8 cellular contexts compared by ENCODE assay signal in genomic region chr6:3751019-3751729, GRCh38. TPM values are rescaled to one million over a fixed set of nuclear protein-coding genes. Genes with fewer than 3 reads are reported as not detected.
DNase-seq lines count a peak whose midpoint lies in the region; ATAC-seq and TF ChIP-seq lines count a peak whose summit lies in the region.

PXDC1 (minus strand) TSS chr6:3751713; CDS start chr6:3751531, 182 bp downstream.

- no peaks in the 10 kb centered on the region for H3K36me3 Mint-ChIP-seq in natural killer cell

- H3K27ac ChIP-seq in esophagus (ENCODE audit: low read depth in 2 of 2, low read length in 1 of 2) (peak within 1 kb of the TSS; percentile 86 to 88), aorta (ENCODE audit: low read depth in 1 of 2, low read length in 2 of 2) (peak within 1 kb of the TSS; percentile 97 to 99)

- H3K4me1 Mint-ChIP-seq in natural killer cell = peaks cover 0 to 11% of the 10 kb centered on the region in 2 donors

- H3K9me3 ChIP-seq in esophagus (ENCODE audit: control insufficient read depth in 2 of 2, insufficient read depth in 1 of 2, low read depth in 1 of 2, low read length in 1 of 2) = no peaks in the 10 kb centered on the region
- H3K9me3 ChIP-seq in aorta (ENCODE audit: control insufficient read depth, low read length) = no peaks in the 10 kb centered on the region

- H3K36me3 ChIP-seq in esophagus (ENCODE audit: control insufficient read depth in 2 of 2, insufficient read depth in 2 of 2, low read length in 1 of 2) (peaks cover 0 to 3% of the 10 kb centered on the region in 2 donors), aorta (ENCODE audit: control insufficient read depth in 1 of 2, insufficient read depth in 2 of 2, low read length in 1 of 2) (no peaks in the 10 kb centered on the region)

- H3K9me3 Mint-ChIP-seq in natural killer cell = no peaks in the 10 kb centered on the region

- H3K4me1 ChIP-seq in esophagus (ENCODE audit: control insufficient read depth in 2 of 2, insufficient read depth in 2 of 2, low read length in 1 of 2) = peaks cover 0 to 14% of the 10 kb centered on the region in 2 donors
- H3K4me1 ChIP-seq in aorta (ENCODE audit: control insufficient read depth in 1 of 2, insufficient read depth in 2 of 2, low read length in 2 of 2) = no peaks in the 10 kb centered on the region

- ATAC-seq in HG03025 (IDR thresholded peaks at IDR 0.05; ENCODE audit: low FRiP score, unreplicated experiment) = peak; percentile 7
- peak; percentile 25 to 47 (median 46) for ATAC-seq in natural killer cell
- no peak for ATAC-seq in aorta (ENCODE audit: low FRiP score)

- H3K27me3 Mint-ChIP-seq in natural killer cell (ENCODE audit: low read depth in 2 of 2) = peaks cover 39 to 48% of the 10 kb centered on the region in 2 donors

- no peak for TF ChIP-seq CTCF in natural killer cell (IDR thresholded peaks at IDR 0.05)

- no peaks in the 10 kb centered on the region for H3K27me3 ChIP-seq in esophagus (ENCODE audit: control insufficient read depth in 1 of 2, insufficient read depth in 2 of 2, low read length in 2 of 2)
- H3K27me3 ChIP-seq in aorta (ENCODE audit: control insufficient read depth in 1 of 2, insufficient read depth in 2 of 2, low read length in 1 of 2) = no peaks in the 10 kb centered on the region

- peak within 1 kb of the TSS; percentile 49 for H3K4me3 Mint-ChIP-seq in natural killer cell

- H3K27ac Mint-ChIP-seq in natural killer cell = no peak within 1 kb of the TSS

- intact Hi-C loops in natural killer cell (cut with micrococcal nuclease) = no loop called here
- intact Hi-C loops in aorta (cut with DNase I) = loop anchor here in 1 of 2 donors (2.0 kb wide), 1 partner anchor 76 kb away; no protein-coding TSS in a partner anchor

- peak; percentile 15 for DNase-seq in NCI-H1105 treated with DMSO at 0.1 percent for 48 hours (lab: John Stamatoyannopoulos, UW)
- no peak for DNase-seq in NCI-H1105 (lab: John Stamatoyannopoulos, UW)
- DNase-seq in activated CD4-positive, CD25-positive, alpha-beta regulatory T cell treated with anti-CD3 and anti-CD28 coated beads, Interleukin-2, amount 50 U/mL, for 72 hours = peak; percentile 41
- peak; percentile 24 for DNase-seq in natural killer cell
- peak in 1 of 2 donors; percentile 70 for DNase-seq in aorta
- no peak for DNase-seq in NCI-H187 (lab: John Stamatoyannopoulos, UW)

- H3K4me3 ChIP-seq in esophagus (ENCODE audit: low read depth in 1 of 2, low read length in 2 of 2) (peak within 1 kb of the TSS; percentile 62 to 72), aorta (ENCODE audit: low read length in 2 of 2) (peak within 1 kb of the TSS; percentile 75 to 98)

- 1% methylated on average over 78 to 94 of the region's 94 CpGs for WGBS in esophagus, 2 donors
- WGBS in aorta, 2 donors = 0% methylated on average over 86 to 94 of the region's 94 CpGs

RNA-seq across cellular contexts. Expression of gene PXDC1, which starts in this region (rescaled TPM):
- polyA plus RNA-seq in esophagus = 10 to 100 TPM; 10.0 to 13.1 TPM
- under 1 TPM in 2 of 3 donors, not detected in 1; 0.28 TPM for total RNA-seq in natural killer cell
- 100 to 1,000 TPM; 110 to 222 TPM for total RNA-seq in aorta
- 100 to 1,000 TPM; 136 to 146 TPM for polyA plus RNA-seq in aorta

Comparison
In these comparisons a context has a peak if more than half of its experiments do, and no peak if none do; other contexts are left out.
1. RNA of gene PXDC1 (total RNA-seq): 110 to 222 TPM in aorta; 0.28 TPM in natural killer cell; every median in the first group is over 10 times any median in the second.
2. RNA of gene PXDC1 (polyA plus RNA-seq): 136 to 146 TPM in aorta; 10.0 to 13.1 TPM in esophagus; every median in the first group is over 4 times any median in the second.
3. DNase-seq: peak in NCI-H1105 treated with DMSO at 0.1 percent for 48 hours (single experiment) and activated CD4-positive, CD25-positive, alpha-beta regulatory T cell treated with anti-CD3 and anti-CD28 coated beads, Interleukin-2, amount 50 U/mL, for 72 hours (single experiment); none in NCI-H1105 (single experiment) and NCI-H187 (0 of 2).
4. Peak in DNase-seq and ATAC-seq in natural killer cell; RNA of the gene not detected or under 1 TPM.